ENCODE assay signal across 12 cellular contexts in genomic region chr12:116673713-116674112, GRCh38.
A peak's percentile ranks its signal among the peaks of the same experiment; 100 is the strongest.
DNase-seq lines count a peak whose midpoint lies in the region; ATAC-seq and TF ChIP-seq lines count a peak whose summit lies in the region.
"Had no signal": no experiment of that assay in that cellular context is flagged by ENCODE, and none has a peak within 500 bp of the region (broad histone marks: within the 10 kb centered on the region; RNA-seq: fewer than 3 reads in every experiment).

No MANE protein-coding gene starts in this region.

- H3K9me3 ChIP-seq in CD8-positive, alpha-beta T cell (ENCODE audit: low read length), result no peaks in the 10 kb centered on the region
- H3K9me3 ChIP-seq: SJCRH30 had no signal

- no peak for DNase-seq in CD8-positive, alpha-beta T cell
- DNase-seq in OCI-M1 (lab: John Stamatoyannopoulos, UW) (peak; percentile 30), islet precursor cell (peak; percentile 54), left ventricle myocardium superior (no peak), C1 segment of cervical spinal cord (lab: John Stamatoyannopoulos, UW) (no peak), HuH-7 (ENCODE audit: low spot score) (no peak)
- DNase-seq: small intestine had no signal

- POLR2A ChIA-PET in CD8-positive, alpha-beta T cell (lab: Charles Lee), result no interaction called here

- CTCF ChIA-PET in CD8-positive, alpha-beta T cell (lab: Charles Lee), result interaction anchor here (0.5 to 1.2 kb wide), 4 partner anchors 9 to 674 kb away, joined by 3 to 4 read pairs (median 4); no protein-coding TSS in a partner anchor

- intact Hi-C loops in CD8-positive, alpha-beta T cell (cut with DNase I, micrococcal nuclease), result no loop called here
- intact Hi-C loops in left ventricle myocardium superior (cut with micrococcal nuclease), result no loop called here

- no peaks in the 10 kb centered on the region for H3K27me3 Mint-ChIP-seq in CD8-positive, alpha-beta T cell (ENCODE audit: low read depth)

- no peaks in the 10 kb centered on the region for H3K36me3 ChIP-seq in CD8-positive, alpha-beta T cell (ENCODE audit: insufficient read depth, low read length)
- H3K36me3 ChIP-seq: SJCRH30 had no signal

- H3K4me1 ChIP-seq in CD8-positive, alpha-beta T cell (ENCODE audit: insufficient read depth, low read length), result peaks cover 27% of the 10 kb centered on the region
- H3K4me1 ChIP-seq: SJCRH30 had no signal

- H3K27ac Mint-ChIP-seq in CD8-positive, alpha-beta T cell, result peak overlapping the region; percentile 63

- no peaks in the 10 kb centered on the region for H3K9me3 Mint-ChIP-seq in CD8-positive, alpha-beta T cell

- H3K36me3 Mint-ChIP-seq in CD8-positive, alpha-beta T cell, result no peaks in the 10 kb centered on the region

- H3K4me3 Mint-ChIP-seq in CD8-positive, alpha-beta T cell, result no peak overlapping the region

- H3K27me3 ChIP-seq in CD8-positive, alpha-beta T cell (ENCODE audit: insufficient read depth, low read length), result no peaks in the 10 kb centered on the region
- H3K27me3 ChIP-seq: SJCRH30 had no signal

- H3K27ac ChIP-seq in CD8-positive, alpha-beta T cell (ENCODE audit: low read depth, low read length), result no peak overlapping the region
- H3K27ac ChIP-seq: SJCRH30 had no signal

- no peak overlapping the region for H3K4me3 ChIP-seq in CD8-positive, alpha-beta T cell (ENCODE audit: low read depth, low read length)
- H3K4me3 ChIP-seq: lung, SJCRH30 had no signal

- H3K4me1 Mint-ChIP-seq in CD8-positive, alpha-beta T cell (ENCODE audit: low read depth), result peaks cover 39% of the 10 kb centered on the region

- no peak for TF ChIP-seq CTCF in CD8-positive, alpha-beta T cell (IDR thresholded peaks at IDR 0.05)

- ATAC-seq in CD8-positive, alpha-beta T cell, result no peak
- ATAC-seq in GM18909 (IDR thresholded peaks at IDR 0.05; ENCODE audit: poor library complexity, unreplicated experiment) (peak; percentile 26), GM18861 (IDR thresholded peaks at IDR 0.05; ENCODE audit: unreplicated experiment) (no peak), left ventricle myocardium superior (no peak)
- ATAC-seq: esophagus mucosa had no signal

Comparison
In these comparisons a context has a peak if more than half of its experiments do, and no peak if none do; other contexts are left out.
1. DNase-seq: peak in OCI-M1 (single experiment) and islet precursor cell (single experiment); none in CD8-positive, alpha-beta T cell (0 of 7), left ventricle myocardium superior (single experiment), C1 segment of cervical spinal cord (0 of 14) and HuH-7 (single experiment).